Comparison of ENCODE assay signal across 17 cellular contexts in the genomic region with DNA sequence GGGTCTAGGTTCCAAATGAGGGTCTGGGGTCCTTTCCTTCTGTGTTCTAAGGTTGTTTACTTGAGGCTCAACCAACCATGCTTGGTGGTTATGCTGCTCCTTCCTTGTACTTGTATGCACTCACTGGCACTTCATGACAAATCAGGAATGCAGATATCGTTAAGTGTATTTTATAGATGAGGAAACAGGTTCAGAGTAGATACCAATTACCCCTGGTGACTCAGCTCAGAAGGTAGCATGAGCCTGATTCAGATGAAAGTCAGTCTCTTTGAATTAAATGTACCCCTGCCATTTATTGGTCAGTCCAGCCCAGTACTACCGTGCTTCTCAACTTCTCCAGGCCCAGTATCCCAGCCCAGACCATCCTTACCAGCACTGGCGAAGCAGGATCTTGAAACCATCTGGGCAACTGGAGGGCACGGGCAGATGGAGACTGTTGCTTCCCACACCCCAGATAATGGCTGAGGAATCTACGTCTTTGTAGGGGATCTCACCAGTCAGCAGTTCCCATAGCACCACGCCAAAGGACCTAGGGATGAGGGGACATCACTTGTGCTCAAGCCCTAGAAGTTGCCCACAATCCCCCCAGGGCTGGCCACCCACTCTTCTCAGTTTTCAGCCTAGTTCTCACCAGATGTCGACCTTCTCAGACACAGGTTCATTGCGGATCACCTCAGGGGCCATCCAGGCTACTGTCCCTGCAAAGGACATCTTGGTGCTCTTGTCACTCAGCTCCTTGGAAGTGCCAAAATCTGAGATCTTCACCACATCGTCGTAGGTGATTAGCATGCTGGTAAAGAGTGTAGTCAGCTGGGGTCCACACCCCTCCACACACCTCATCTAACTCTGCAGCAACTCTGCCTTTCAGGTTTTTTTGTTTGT. TPM values are rescaled to one million over a fixed set of nuclear protein-coding genes. Genes with fewer than 3 reads are reported as not detected.
DNase-seq lines count a peak whose midpoint lies in the region; ATAC-seq lines count a peak whose summit lies in the region.
"Had no signal": no experiment of that assay in that cellular context is flagged by ENCODE, and none has a peak within 500 bp of the region (broad histone marks: within the 10 kb centered on the region; RNA-seq: fewer than 3 reads in every experiment).

No MANE protein-coding gene starts in this region.

- peaks cover 36% of the 10 kb centered on the region for H3K36me3 Mint-ChIP-seq in stimulated activated naive CD8-positive, alpha-beta T cell treated with anti-CD3 and anti-CD28 coated beads, Interleukin-15, Interleukin-2, amounts not matched to agents 100 ng/mL and 50 ng/mL, for 24 hours (ENCODE audit: low read depth)
- peaks cover 58% of the 10 kb centered on the region for H3K36me3 Mint-ChIP-seq in activated CD8-positive, alpha-beta T cell treated with anti-CD3 and anti-CD28 coated beads, Interleukin-2, amount 10 ng/mL, durations not matched to agents 7 days and 5 days (ENCODE audit: low read depth)

- no peaks in the 10 kb centered on the region for H3K4me1 Mint-ChIP-seq in stimulated activated naive CD8-positive, alpha-beta T cell treated with anti-CD3 and anti-CD28 coated beads, Interleukin-15, Interleukin-2, amounts not matched to agents 100 ng/mL and 50 ng/mL, for 24 hours (ENCODE audit: low read depth)
- peaks cover 38% of the 10 kb centered on the region for H3K4me1 Mint-ChIP-seq in stimulated activated naive CD8-positive, alpha-beta T cell treated with anti-CD3 and anti-CD28 coated beads, Interleukin-15, amount 100 ng/mL, for 72 hours
- H3K4me1 Mint-ChIP-seq in activated CD8-positive, alpha-beta T cell treated with anti-CD3 and anti-CD28 coated beads, Interleukin-2, amount 10 ng/mL, durations not matched to agents 7 days and 5 days (ENCODE audit: low read depth), result peaks cover 3% of the 10 kb centered on the region

- no peaks in the 10 kb centered on the region for H3K27me3 Mint-ChIP-seq in stimulated activated naive CD8-positive, alpha-beta T cell treated with anti-CD3 and anti-CD28 coated beads, Interleukin-15, Interleukin-2, amounts not matched to agents 100 ng/mL and 50 ng/mL, for 24 hours
- H3K27me3 Mint-ChIP-seq in stimulated activated naive CD8-positive, alpha-beta T cell treated with anti-CD3 and anti-CD28 coated beads, Interleukin-15, amount 100 ng/mL, for 72 hours, result no peaks in the 10 kb centered on the region
- no peaks in the 10 kb centered on the region for H3K27me3 Mint-ChIP-seq in activated CD8-positive, alpha-beta T cell treated with anti-CD3 and anti-CD28 coated beads, Interleukin-2, amount 10 ng/mL, durations not matched to agents 7 days and 5 days (ENCODE audit: low read depth)
- H3K27me3 Mint-ChIP-seq: B cell; effector memory CD8-positive, alpha-beta T cell had no signal

- H3K4me3 Mint-ChIP-seq in stimulated activated naive CD8-positive, alpha-beta T cell treated with anti-CD3 and anti-CD28 coated beads, Interleukin-15, Interleukin-2, amounts not matched to agents 100 ng/mL and 50 ng/mL, for 24 hours, result no peak overlapping the region
- no peak overlapping the region for H3K4me3 Mint-ChIP-seq in stimulated activated naive CD8-positive, alpha-beta T cell treated with anti-CD3 and anti-CD28 coated beads, Interleukin-15, amount 100 ng/mL, for 72 hours
- H3K4me3 Mint-ChIP-seq in activated CD8-positive, alpha-beta T cell treated with anti-CD3 and anti-CD28 coated beads, Interleukin-2, amount 10 ng/mL, durations not matched to agents 7 days and 5 days, result no peak overlapping the region
- H3K4me3 Mint-ChIP-seq: B cell had no signal

- H3K27ac Mint-ChIP-seq in stimulated activated naive CD8-positive, alpha-beta T cell treated with anti-CD3 and anti-CD28 coated beads, Interleukin-15, Interleukin-2, amounts not matched to agents 100 ng/mL and 50 ng/mL, for 24 hours, result peak overlapping the region; percentile 22
- peak overlapping the region in 1 of 2 donors; percentile 78 for H3K27ac Mint-ChIP-seq in stimulated activated naive CD8-positive, alpha-beta T cell treated with anti-CD3 and anti-CD28 coated beads, Interleukin-15, amount 100 ng/mL, for 72 hours
- no peak overlapping the region for H3K27ac Mint-ChIP-seq in activated CD8-positive, alpha-beta T cell treated with anti-CD3 and anti-CD28 coated beads, Interleukin-2, amount 10 ng/mL, durations not matched to agents 7 days and 5 days
- H3K27ac Mint-ChIP-seq: B cell had no signal

- POLR2A ChIA-PET in activated CD8-positive, alpha-beta T cell treated with anti-CD3 and anti-CD28 coated beads, Interleukin-2, amount 10 ng/mL, durations not matched to agents 7 days and 5 days (lab: Charles Lee), result no interaction called here

- no peak for DNase-seq in stimulated activated naive CD8-positive, alpha-beta T cell treated with anti-CD3 and anti-CD28 coated beads, Interleukin-15, amount 100 ng/mL, for 72 hours
- no peak for DNase-seq in activated CD8-positive, alpha-beta T cell treated with anti-CD3 and anti-CD28 coated beads, Interleukin-2, amount 10 ng/mL, durations not matched to agents 7 days and 5 days
- DNase-seq in left colon, result no peak
- no peak for DNase-seq in SKM-1 (lab: John Stamatoyannopoulos, UW; ENCODE audit: unreplicated experiment)
- no peak for DNase-seq in NCI-H2227 treated with DMSO at 0.1 percent for 48 hours (lab: John Stamatoyannopoulos, UW)
- no peak for DNase-seq in AG08396 (ENCODE audit: low spot score)
- DNase-seq: anterior cingulate cortex; effector memory CD8-positive, alpha-beta T cell; OCI-M1; posterior cingulate gyrus; T-helper 2 cell had no signal

- CTCF ChIA-PET in activated CD8-positive, alpha-beta T cell treated with anti-CD3 and anti-CD28 coated beads, Interleukin-2, amount 10 ng/mL, durations not matched to agents 7 days and 5 days (lab: Charles Lee), result no interaction called here

- no peaks in the 10 kb centered on the region for H3K9me3 Mint-ChIP-seq in stimulated activated naive CD8-positive, alpha-beta T cell treated with anti-CD3 and anti-CD28 coated beads, Interleukin-15, Interleukin-2, amounts not matched to agents 100 ng/mL and 50 ng/mL, for 24 hours
- no peaks in the 10 kb centered on the region for H3K9me3 Mint-ChIP-seq in stimulated activated naive CD8-positive, alpha-beta T cell treated with anti-CD3 and anti-CD28 coated beads, Interleukin-15, amount 100 ng/mL, for 72 hours
- H3K9me3 Mint-ChIP-seq in activated CD8-positive, alpha-beta T cell treated with anti-CD3 and anti-CD28 coated beads, Interleukin-2, amount 10 ng/mL, durations not matched to agents 7 days and 5 days (ENCODE audit: insufficient read depth), result no peaks in the 10 kb centered on the region
- H3K9me3 Mint-ChIP-seq: effector memory CD8-positive, alpha-beta T cell had no signal

- no peak for ATAC-seq in stimulated activated naive CD8-positive, alpha-beta T cell treated with anti-CD3 and anti-CD28 coated beads, Interleukin-15, amount 100 ng/mL, for 72 hours
- ATAC-seq in activated CD8-positive, alpha-beta T cell treated with anti-CD3 and anti-CD28 coated beads, Interleukin-2, amount 10 ng/mL, durations not matched to agents 7 days and 5 days, result peak; percentile 2
- ATAC-seq in left colon (peak; percentile 56), GM19023 (IDR thresholded peaks at IDR 0.05; ENCODE audit: unreplicated experiment) (no peak)
- ATAC-seq: effector memory CD8-positive, alpha-beta T cell had no signal

- intact Hi-C loops in left colon (cut with DNase I, micrococcal nuclease), result no loop called here

RNA-seq across cellular contexts. Expression of a gene that starts 14.3 kb away (rescaled TPM):
- 10 to 100 TPM; 22.7 to 22.9 TPM for total RNA-seq in activated CD8-positive, alpha-beta T cell treated with anti-CD3 and anti-CD28 coated beads, Interleukin-2, amount 10 ng/mL, durations not matched to agents 7 days and 5 days
- total RNA-seq in left colon, result 1 to 10 TPM; 3.2 to 6.8 TPM

RNA-seq across cellular contexts. Expression of a gene that starts 16.2 kb away (rescaled TPM):
- 10 to 100 TPM; 30.3 to 36.9 TPM for total RNA-seq in activated CD8-positive, alpha-beta T cell treated with anti-CD3 and anti-CD28 coated beads, Interleukin-2, amount 10 ng/mL, durations not matched to agents 7 days and 5 days
- total RNA-seq in left colon, result 10 to 100 TPM; 21.3 to 22.3 TPM

RNA-seq across cellular contexts. Expression of a gene that starts 22.4 kb away (rescaled TPM):
- total RNA-seq in activated CD8-positive, alpha-beta T cell treated with anti-CD3 and anti-CD28 coated beads, Interleukin-2, amount 10 ng/mL, durations not matched to agents 7 days and 5 days, result not detected
- total RNA-seq in left colon, result not detected
- total RNA-seq: activated CD8-positive, alpha-beta memory T cell treated with anti-CD3 and anti-CD28 coated beads for 36 hours; B cell; G401; HT-29 had no signal

RNA-seq across cellular contexts. Expression of a gene that starts 33.0 kb away (rescaled TPM):
- total RNA-seq in activated CD8-positive, alpha-beta T cell treated with anti-CD3 and anti-CD28 coated beads, Interleukin-2, amount 10 ng/mL, durations not matched to agents 7 days and 5 days, result 100 to 1,000 TPM; 813 to 836 TPM
- total RNA-seq in left colon, result 100 to 1,000 TPM; 586 to 592 TPM

RNA-seq across cellular contexts. Expression of a gene that starts 43.4 kb away (rescaled TPM):
- 100 to 1,000 TPM; 220 TPM for total RNA-seq in activated CD8-positive, alpha-beta T cell treated with anti-CD3 and anti-CD28 coated beads, Interleukin-2, amount 10 ng/mL, durations not matched to agents 7 days and 5 days
- total RNA-seq in left colon, result 100 to 1,000 TPM; 447 to 662 TPM

Comparison
In these comparisons a context has a peak if more than half of its experiments do, and no peak if none do; other contexts are left out.
1. ATAC-seq: peak in activated CD8-positive, alpha-beta T cell treated with anti-CD3 and anti-CD28 coated beads, Interleukin-2, amount 10 ng/mL, durations not matched to agents 7 days and 5 days (single experiment) and left colon (single experiment); none in stimulated activated naive CD8-positive, alpha-beta T cell treated with anti-CD3 and anti-CD28 coated beads, Interleukin-15, amount 100 ng/mL, for 72 hours (single experiment) and GM19023 (single experiment).